In the genomic region with DNA sequence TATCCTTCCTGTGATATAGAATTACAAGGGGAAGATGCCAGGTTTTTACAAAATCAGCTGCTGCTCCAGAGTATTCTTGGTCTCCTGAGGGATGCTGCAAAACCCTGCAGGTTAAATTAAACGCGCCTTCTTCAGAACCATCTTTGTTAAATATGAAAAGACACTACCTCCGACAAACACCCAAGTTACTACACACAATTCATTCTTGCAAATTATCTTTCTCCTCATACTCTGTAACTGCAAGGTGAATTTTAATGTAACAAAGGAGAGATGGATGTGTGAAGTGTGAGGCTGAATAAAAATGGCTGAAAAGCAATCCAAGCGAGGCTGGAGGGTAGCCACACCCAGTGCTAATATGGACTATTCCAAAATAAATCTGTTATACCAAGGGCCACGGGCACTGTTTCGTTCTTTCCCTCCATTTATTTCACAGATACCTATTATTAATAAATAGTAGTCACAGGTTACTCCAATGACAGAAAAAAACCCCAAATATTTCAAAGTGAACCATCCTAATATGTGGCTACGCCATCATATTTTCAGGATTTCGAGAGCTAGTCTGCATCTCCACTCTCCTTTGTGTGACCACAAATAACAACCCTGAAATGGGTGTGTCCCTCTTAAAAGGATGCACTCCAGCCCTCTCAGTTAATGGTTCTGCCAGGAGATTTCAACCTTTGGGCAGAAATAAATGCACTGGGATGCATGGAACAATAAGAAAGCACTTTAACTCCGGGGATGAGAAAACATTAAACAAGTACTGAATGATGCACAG, we compare ENCODE assay signal across 2 cellular contexts.
TF ChIP-seq lines count a peak whose summit lies in the region.

No MANE protein-coding gene starts in this region.

TF ChIP-seq in WTC11, 78 proteins besides CTCF, POLR2A, EP300 and RAD21 (continued from another document):
- TF ChIP-seq, protein P1, sequence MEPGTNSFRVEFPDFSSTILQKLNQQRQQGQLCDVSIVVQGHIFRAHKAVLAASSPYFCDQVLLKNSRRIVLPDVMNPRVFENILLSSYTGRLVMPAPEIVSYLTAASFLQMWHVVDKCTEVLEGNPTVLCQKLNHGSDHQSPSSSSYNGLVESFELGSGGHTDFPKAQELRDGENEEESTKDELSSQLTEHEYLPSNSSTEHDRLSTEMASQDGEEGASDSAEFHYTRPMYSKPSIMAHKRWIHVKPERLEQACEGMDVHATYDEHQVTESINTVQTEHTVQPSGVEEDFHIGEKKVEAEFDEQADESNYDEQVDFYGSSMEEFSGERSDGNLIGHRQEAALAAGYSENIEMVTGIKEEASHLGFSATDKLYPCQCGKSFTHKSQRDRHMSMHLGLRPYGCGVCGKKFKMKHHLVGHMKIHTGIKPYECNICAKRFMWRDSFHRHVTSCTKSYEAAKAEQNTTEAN (CRISPR knock-in tag; IDR thresholded peaks at IDR 0.05) = no peak
- TF ChIP-seq, protein P2, sequence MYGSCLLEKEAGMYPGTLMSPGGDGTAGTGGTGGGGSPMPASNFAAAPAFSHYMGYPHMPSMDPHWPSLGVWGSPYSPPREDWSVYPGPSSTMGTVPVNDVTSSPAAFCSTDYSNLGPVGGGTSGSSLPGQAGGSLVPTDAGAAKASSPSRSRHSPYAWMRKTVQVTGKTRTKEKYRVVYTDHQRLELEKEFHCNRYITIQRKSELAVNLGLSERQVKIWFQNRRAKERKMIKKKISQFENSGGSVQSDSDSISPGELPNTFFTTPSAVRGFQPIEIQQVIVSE (CRISPR knock-in tag; IDR thresholded peaks at IDR 0.05; ENCODE audit: borderline replicate concordance) = no peak
- TF ChIP-seq ZNF317 (CRISPR knock-in tag; IDR thresholded peaks at IDR 0.05; ENCODE audit: borderline replicate concordance, low read depth) = no peak
TF ChIP-seq in WTC11: peak in this region for 0.

TF ChIP-seq in HepG2, 621 proteins besides CTCF, POLR2A, EP300 and RAD21 (continued from another document):
- TF ChIP-seq, protein P3, sequence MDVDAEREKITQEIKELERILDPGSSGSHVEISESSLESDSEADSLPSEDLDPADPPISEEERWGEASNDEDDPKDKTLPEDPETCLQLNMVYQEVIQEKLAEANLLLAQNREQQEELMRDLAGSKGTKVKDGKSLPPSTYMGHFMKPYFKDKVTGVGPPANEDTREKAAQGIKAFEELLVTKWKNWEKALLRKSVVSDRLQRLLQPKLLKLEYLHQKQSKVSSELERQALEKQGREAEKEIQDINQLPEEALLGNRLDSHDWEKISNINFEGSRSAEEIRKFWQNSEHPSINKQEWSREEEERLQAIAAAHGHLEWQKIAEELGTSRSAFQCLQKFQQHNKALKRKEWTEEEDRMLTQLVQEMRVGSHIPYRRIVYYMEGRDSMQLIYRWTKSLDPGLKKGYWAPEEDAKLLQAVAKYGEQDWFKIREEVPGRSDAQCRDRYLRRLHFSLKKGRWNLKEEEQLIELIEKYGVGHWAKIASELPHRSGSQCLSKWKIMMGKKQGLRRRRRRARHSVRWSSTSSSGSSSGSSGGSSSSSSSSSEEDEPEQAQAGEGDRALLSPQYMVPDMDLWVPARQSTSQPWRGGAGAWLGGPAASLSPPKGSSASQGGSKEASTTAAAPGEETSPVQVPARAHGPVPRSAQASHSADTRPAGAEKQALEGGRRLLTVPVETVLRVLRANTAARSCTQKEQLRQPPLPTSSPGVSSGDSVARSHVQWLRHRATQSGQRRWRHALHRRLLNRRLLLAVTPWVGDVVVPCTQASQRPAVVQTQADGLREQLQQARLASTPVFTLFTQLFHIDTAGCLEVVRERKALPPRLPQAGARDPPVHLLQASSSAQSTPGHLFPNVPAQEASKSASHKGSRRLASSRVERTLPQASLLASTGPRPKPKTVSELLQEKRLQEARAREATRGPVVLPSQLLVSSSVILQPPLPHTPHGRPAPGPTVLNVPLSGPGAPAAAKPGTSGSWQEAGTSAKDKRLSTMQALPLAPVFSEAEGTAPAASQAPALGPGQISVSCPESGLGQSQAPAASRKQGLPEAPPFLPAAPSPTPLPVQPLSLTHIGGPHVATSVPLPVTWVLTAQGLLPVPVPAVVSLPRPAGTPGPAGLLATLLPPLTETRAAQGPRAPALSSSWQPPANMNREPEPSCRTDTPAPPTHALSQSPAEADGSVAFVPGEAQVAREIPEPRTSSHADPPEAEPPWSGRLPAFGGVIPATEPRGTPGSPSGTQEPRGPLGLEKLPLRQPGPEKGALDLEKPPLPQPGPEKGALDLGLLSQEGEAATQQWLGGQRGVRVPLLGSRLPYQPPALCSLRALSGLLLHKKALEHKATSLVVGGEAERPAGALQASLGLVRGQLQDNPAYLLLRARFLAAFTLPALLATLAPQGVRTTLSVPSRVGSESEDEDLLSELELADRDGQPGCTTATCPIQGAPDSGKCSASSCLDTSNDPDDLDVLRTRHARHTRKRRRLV (CRISPR knock-in tag; IDR thresholded peaks at IDR 0.05) = no peak
- TF ChIP-seq ZC3H4 (CRISPR knock-in tag; IDR thresholded peaks at IDR 0.05; ENCODE audit: borderline replicate concordance) = no peak
